8 cellular contexts compared by ENCODE assay signal in genomic region chr21:28745131-28746055, GRCh38.
DNase-seq lines count a peak whose midpoint lies in the region; ATAC-seq and TF ChIP-seq lines count a peak whose summit lies in the region.

No MANE protein-coding gene starts in this region.

- WGBS in esophagus squamous epithelium, 2 donors = 2 to 5% methylated on average over 16 of the region's 16 CpGs

- H3K9me3 Mint-ChIP-seq in naive B cell = no peaks in the 10 kb centered on the region

- no peaks in the 10 kb centered on the region for H3K4me1 Mint-ChIP-seq in naive B cell

- H3K9me3 ChIP-seq in esophagus squamous epithelium = no peaks in the 10 kb centered on the region

- H3K27me3 Mint-ChIP-seq in naive B cell = no peaks in the 10 kb centered on the region

- H3K27ac ChIP-seq in esophagus squamous epithelium = peak overlapping the region; percentile 45 to 84 (median 80)

- H3K36me3 ChIP-seq in esophagus squamous epithelium = no peaks in the 10 kb centered on the region

- intact Hi-C loops in esophagus squamous epithelium (cut with DNase I) = loop anchor here (5.0 to 10.0 kb wide), 2 partner anchors 1031 to 1898 kb away; partner anchors contain the start of gene ADAMTS1

- H3K4me1 ChIP-seq in esophagus squamous epithelium = peaks cover 0 to 34% (median 8%) of the 10 kb centered on the region in 3 donors

- peak overlapping the region; percentile 29 to 61 (median 49) for H3K4me3 ChIP-seq in esophagus squamous epithelium

- no peak overlapping the region for H3K4me3 Mint-ChIP-seq in naive B cell

- no peaks in the 10 kb centered on the region for H3K27me3 ChIP-seq in esophagus squamous epithelium

- no peak for TF ChIP-seq EP300 in Ishikawa (IDR thresholded peaks at IDR 0.05; ENCODE audit: borderline replicate concordance)

- peak; percentile 49 for DNase-seq in DMS153 treated with DMSO at 0.1 percent for 48 hours (lab: John Stamatoyannopoulos, UW; ENCODE audit: unreplicated experiment)
- peak; percentile 89 for DNase-seq in OCI-M1 (lab: John Stamatoyannopoulos, UW)
- peak; percentile 57 for DNase-seq in activated T-cell treated with anti-CD3 and anti-CD28 coated beads, Interleukin-2, amount 50 U/mL, for 1 hour
- no peak for DNase-seq in esophagus squamous epithelium (lab: John Stamatoyannopoulos, UW)
- peak; percentile 59 for DNase-seq in naive B cell
- DNase-seq in stimulated activated CD8-positive, alpha-beta memory T cell treated with anti-CD3 and anti-CD28 coated beads, Interleukin-7, amount 100 ng/mL, for 4 hours (ENCODE audit: low read depth in 2 of 2) = peak; percentile 37 to 45

- TF ChIP-seq POLR2A in esophagus squamous epithelium (IDR thresholded peaks at IDR 0.05) = no peak

- no peaks in the 10 kb centered on the region for H3K36me3 Mint-ChIP-seq in naive B cell

- peak; percentile 96 for TF ChIP-seq RAD21 in Ishikawa (IDR thresholded peaks at IDR 0.05; ENCODE audit: low read depth)

- H3K27ac Mint-ChIP-seq in naive B cell = no peak overlapping the region

- peak; percentile 77 to 99 (median 90) for TF ChIP-seq CTCF in esophagus squamous epithelium (IDR thresholded peaks at IDR 0.05)

- ATAC-seq in GM21576 (IDR thresholded peaks at IDR 0.05; ENCODE audit: unreplicated experiment) (peak; percentile 78), naive B cell (ENCODE audit: low read depth in 2 of 2) (peak; percentile 81 to 83)

TF ChIP-seq in Ishikawa, 13 proteins besides CTCF, POLR2A, EP300 and RAD21:
- TF ChIP-seq USF1 (IDR thresholded peaks at IDR 0.05) (peak; percentile 40; the same call in 1 of the 2 replicates), TAF1 (IDR thresholded peaks at IDR 0.05; ENCODE audit: low read depth) (no peak), MAX (IDR thresholded peaks at IDR 0.05) (peak; percentile 76), TCF12 (IDR thresholded peaks at IDR 0.05; ENCODE audit: low read depth) (no peak), TEAD4 (IDR thresholded peaks at IDR 0.05) (peak; percentile 65), YY1 (IDR thresholded peaks at IDR 0.05; ENCODE audit: low read depth) (peak; percentile 82)
